ENCODE assay signal across 8 cellular contexts in genomic region chr3:139343895-139344856, GRCh38. TPM values are rescaled to one million over a fixed set of nuclear protein-coding genes. Genes with fewer than 3 reads are reported as not detected.
A peak's percentile ranks its signal among the peaks of the same experiment; 100 is the strongest.
DNase-seq lines count a peak whose midpoint lies in the region; ATAC-seq and TF ChIP-seq lines count a peak whose summit lies in the region.

MRPS22 (plus strand) TSS chr3:139344020; CDS start chr3:139344027, 7 bp downstream.

- H3K9me2 ChIP-seq in SU-DHL-6 (replicated peaks; ENCODE audit: insufficient read depth, low read length) = no peaks in the 10 kb centered on the region

- H3K4me2 ChIP-seq in SU-DHL-6 (ENCODE audit: low read depth, low read length, poor library complexity, severe bottlenecking) = peak within 1 kb of the TSS; percentile 84
- peak within 1 kb of the TSS; percentile 66 for H3K4me2 ChIP-seq in parathyroid adenoma (ENCODE audit: low read length)

- no peaks in the 10 kb centered on the region for H3K9me3 ChIP-seq in SU-DHL-6 (ENCODE audit: insufficient read depth, low read length)
- H3K9me3 ChIP-seq in cardiac muscle cell (ENCODE audit: low read depth) = no peaks in the 10 kb centered on the region
- H3K9me3 ChIP-seq in parathyroid adenoma (ENCODE audit: control insufficient read depth, low read length) = no peaks in the 10 kb centered on the region
- H3K9me3 ChIP-seq in tibial nerve = no peaks in the 10 kb centered on the region

- no peaks in the 10 kb centered on the region for H3F3A ChIP-seq in SU-DHL-6 (ENCODE audit: insufficient read depth)

- H3K4me1 ChIP-seq in cardiac muscle cell (ENCODE audit: low read depth) (peaks cover 8% of the 10 kb centered on the region), parathyroid adenoma (peaks cover 12% of the 10 kb centered on the region), tibial nerve (peaks cover 0 to 34% (median 11%) of the 10 kb centered on the region in 4 donors)

- H3K4me3 ChIP-seq in SU-DHL-6 (ENCODE audit: insufficient read depth, low read length, poor library complexity, severe bottlenecking) (peak within 1 kb of the TSS; percentile 86), cardiac muscle cell (peak within 1 kb of the TSS; percentile 98), parathyroid adenoma (ENCODE audit: low read depth, low read length) (peak within 1 kb of the TSS; percentile 90), tibial nerve (peak within 1 kb of the TSS; percentile 62 to 94 (median 80))

- H3K79me2 ChIP-seq in SU-DHL-6 (ENCODE audit: insufficient read depth, low read length) (peaks cover 25% of the 10 kb centered on the region), parathyroid adenoma (peaks cover 12% of the 10 kb centered on the region)

- 0 out of 2 replicates have a peak, but pooled peaks cover 6% of the 10 kb centered on the region for H3K36me3 ChIP-seq in SU-DHL-6 (ENCODE audit: low read length)
- peaks cover 11% of the 10 kb centered on the region for H3K36me3 ChIP-seq in cardiac muscle cell
- no peaks in the 10 kb centered on the region for H3K36me3 ChIP-seq in parathyroid adenoma (ENCODE audit: control insufficient read depth, insufficient read depth, low read length)
- peaks cover 0 to 32% (median 0%) of the 10 kb centered on the region in 3 donors for H3K36me3 ChIP-seq in tibial nerve

- no peaks in the 10 kb centered on the region for H4K20me1 ChIP-seq in SU-DHL-6 (ENCODE audit: low read depth, low read length)

- H3K27ac ChIP-seq in SU-DHL-6 (ENCODE audit: low read depth, low read length) = 0 out of 2 replicates have a peak within 1 kb of the TSS, but pooled peaks have one; percentile 43
- H3K27ac ChIP-seq in cardiac muscle cell = peak within 1 kb of the TSS; percentile 98
- H3K27ac ChIP-seq in parathyroid adenoma = peak within 1 kb of the TSS; percentile 86
- peak within 1 kb of the TSS; percentile 57 to 91 (median 74) for H3K27ac ChIP-seq in tibial nerve

- DNase-seq in NCI-H128 (lab: John Stamatoyannopoulos, UW; ENCODE audit: unreplicated experiment) = peak; percentile 33
- DNase-seq in activated naive CD8-positive, alpha-beta T cell treated with anti-CD3 and anti-CD28 coated beads, Interleukin-2, amount 50 U/mL, for 16 hours (ENCODE audit: low read depth, low spot score) = peak; percentile 62
- peak; percentile 87 to 91 for DNase-seq in cardiac muscle cell (ENCODE audit: low read depth in 1 of 2, low spot score in 1 of 2)
- DNase-seq in tibial nerve (ENCODE audit: low spot score in 2 of 2) = peak; percentile 58 to 78

- H2AFZ ChIP-seq in SU-DHL-6 (ENCODE audit: low read depth, low read length, severe bottlenecking) (peak within 1 kb of the TSS; percentile 94), parathyroid adenoma (peak within 1 kb of the TSS; percentile 97)

- H3K9ac ChIP-seq in SU-DHL-6 (ENCODE audit: low read length) (peak within 1 kb of the TSS; percentile 82), parathyroid adenoma (no peak within 1 kb of the TSS)

- no peak for TF ChIP-seq CTCF in SU-DHL-6 (IDR thresholded peaks at IDR 0.05; ENCODE audit: insufficient read depth, low read length, poor library complexity, severe bottlenecking)
- no peak for TF ChIP-seq CTCF in cardiac muscle cell (IDR thresholded peaks at IDR 0.05; ENCODE audit: low read depth, low read length)
- no peak for TF ChIP-seq CTCF in parathyroid adenoma (IDR thresholded peaks at IDR 0.05)
- TF ChIP-seq CTCF in tibial nerve (IDR thresholded peaks at IDR 0.05) = no peak

- 0% methylated on average over 35 to 36 of the region's 37 CpGs for WGBS in tibial nerve, 2 donors

- peak; percentile 73 to 83 for TF ChIP-seq EP300 in tibial nerve (IDR thresholded peaks at IDR 0.05)

- TF ChIP-seq POLR2A in GM10847 (IDR thresholded peaks at IDR 0.05; ENCODE audit: extremely low read depth, insufficient read length) (peak; percentile 65), tibial nerve (IDR thresholded peaks at IDR 0.05) (peak in 1 of 2 donors; percentile 65)

- ATAC-seq in HG02678 (IDR thresholded peaks at IDR 0.05; ENCODE audit: unreplicated experiment) = peak; percentile 99

- H3K27me3 ChIP-seq in SU-DHL-6 (ENCODE audit: low read length) (no peaks in the 10 kb centered on the region), cardiac muscle cell (peaks cover 38% of the 10 kb centered on the region), parathyroid adenoma (ENCODE audit: control insufficient read depth, insufficient read depth, low read length) (no peaks in the 10 kb centered on the region), tibial nerve (no peaks in the 10 kb centered on the region)

RNA-seq across cellular contexts. Expression of gene MRPS22, which starts in this region (rescaled TPM):
- total RNA-seq in cardiac muscle cell = 63.4 and 71.1 TPM in 2 replicates
- polyA plus RNA-seq in cardiac muscle cell = 81.4 and 89.2 TPM in 2 replicates
- 10 to 100 TPM; 37.7 to 50.7 (median 46.4) TPM for total RNA-seq in tibial nerve

Comparison
In these comparisons a context has a peak if more than half of its experiments do, and no peak if none do; other contexts are left out.
1. Peak in every context shown above with its lines: DNase-seq, ATAC-seq, H3K4me3 ChIP-seq and H3K27ac ChIP-seq.
2. DNase-seq: peak in every context shown above with its lines; median percentile 89 in cardiac muscle cell; 68 in tibial nerve; 62 in activated naive CD8-positive, alpha-beta T cell treated with anti-CD3 and anti-CD28 coated beads, Interleukin-2, amount 50 U/mL, for 16 hours; 33 in NCI-H128.
3. H3K27ac ChIP-seq: peak in every context shown above with its lines; median percentile 98 in cardiac muscle cell; 86 in parathyroid adenoma; 74 in tibial nerve; 43 in SU-DHL-6.